Comparison of ENCODE assay signal across 1 cellular context in genomic region chr19:19820774-19821315, GRCh38.
TF ChIP-seq lines count a peak whose summit lies in the region.

No MANE protein-coding gene starts in this region.

TF ChIP-seq in GM23338, 12 proteins besides CTCF, POLR2A, EP300 and RAD21 (continued from another document):
- TF ChIP-seq, protein P1, sequence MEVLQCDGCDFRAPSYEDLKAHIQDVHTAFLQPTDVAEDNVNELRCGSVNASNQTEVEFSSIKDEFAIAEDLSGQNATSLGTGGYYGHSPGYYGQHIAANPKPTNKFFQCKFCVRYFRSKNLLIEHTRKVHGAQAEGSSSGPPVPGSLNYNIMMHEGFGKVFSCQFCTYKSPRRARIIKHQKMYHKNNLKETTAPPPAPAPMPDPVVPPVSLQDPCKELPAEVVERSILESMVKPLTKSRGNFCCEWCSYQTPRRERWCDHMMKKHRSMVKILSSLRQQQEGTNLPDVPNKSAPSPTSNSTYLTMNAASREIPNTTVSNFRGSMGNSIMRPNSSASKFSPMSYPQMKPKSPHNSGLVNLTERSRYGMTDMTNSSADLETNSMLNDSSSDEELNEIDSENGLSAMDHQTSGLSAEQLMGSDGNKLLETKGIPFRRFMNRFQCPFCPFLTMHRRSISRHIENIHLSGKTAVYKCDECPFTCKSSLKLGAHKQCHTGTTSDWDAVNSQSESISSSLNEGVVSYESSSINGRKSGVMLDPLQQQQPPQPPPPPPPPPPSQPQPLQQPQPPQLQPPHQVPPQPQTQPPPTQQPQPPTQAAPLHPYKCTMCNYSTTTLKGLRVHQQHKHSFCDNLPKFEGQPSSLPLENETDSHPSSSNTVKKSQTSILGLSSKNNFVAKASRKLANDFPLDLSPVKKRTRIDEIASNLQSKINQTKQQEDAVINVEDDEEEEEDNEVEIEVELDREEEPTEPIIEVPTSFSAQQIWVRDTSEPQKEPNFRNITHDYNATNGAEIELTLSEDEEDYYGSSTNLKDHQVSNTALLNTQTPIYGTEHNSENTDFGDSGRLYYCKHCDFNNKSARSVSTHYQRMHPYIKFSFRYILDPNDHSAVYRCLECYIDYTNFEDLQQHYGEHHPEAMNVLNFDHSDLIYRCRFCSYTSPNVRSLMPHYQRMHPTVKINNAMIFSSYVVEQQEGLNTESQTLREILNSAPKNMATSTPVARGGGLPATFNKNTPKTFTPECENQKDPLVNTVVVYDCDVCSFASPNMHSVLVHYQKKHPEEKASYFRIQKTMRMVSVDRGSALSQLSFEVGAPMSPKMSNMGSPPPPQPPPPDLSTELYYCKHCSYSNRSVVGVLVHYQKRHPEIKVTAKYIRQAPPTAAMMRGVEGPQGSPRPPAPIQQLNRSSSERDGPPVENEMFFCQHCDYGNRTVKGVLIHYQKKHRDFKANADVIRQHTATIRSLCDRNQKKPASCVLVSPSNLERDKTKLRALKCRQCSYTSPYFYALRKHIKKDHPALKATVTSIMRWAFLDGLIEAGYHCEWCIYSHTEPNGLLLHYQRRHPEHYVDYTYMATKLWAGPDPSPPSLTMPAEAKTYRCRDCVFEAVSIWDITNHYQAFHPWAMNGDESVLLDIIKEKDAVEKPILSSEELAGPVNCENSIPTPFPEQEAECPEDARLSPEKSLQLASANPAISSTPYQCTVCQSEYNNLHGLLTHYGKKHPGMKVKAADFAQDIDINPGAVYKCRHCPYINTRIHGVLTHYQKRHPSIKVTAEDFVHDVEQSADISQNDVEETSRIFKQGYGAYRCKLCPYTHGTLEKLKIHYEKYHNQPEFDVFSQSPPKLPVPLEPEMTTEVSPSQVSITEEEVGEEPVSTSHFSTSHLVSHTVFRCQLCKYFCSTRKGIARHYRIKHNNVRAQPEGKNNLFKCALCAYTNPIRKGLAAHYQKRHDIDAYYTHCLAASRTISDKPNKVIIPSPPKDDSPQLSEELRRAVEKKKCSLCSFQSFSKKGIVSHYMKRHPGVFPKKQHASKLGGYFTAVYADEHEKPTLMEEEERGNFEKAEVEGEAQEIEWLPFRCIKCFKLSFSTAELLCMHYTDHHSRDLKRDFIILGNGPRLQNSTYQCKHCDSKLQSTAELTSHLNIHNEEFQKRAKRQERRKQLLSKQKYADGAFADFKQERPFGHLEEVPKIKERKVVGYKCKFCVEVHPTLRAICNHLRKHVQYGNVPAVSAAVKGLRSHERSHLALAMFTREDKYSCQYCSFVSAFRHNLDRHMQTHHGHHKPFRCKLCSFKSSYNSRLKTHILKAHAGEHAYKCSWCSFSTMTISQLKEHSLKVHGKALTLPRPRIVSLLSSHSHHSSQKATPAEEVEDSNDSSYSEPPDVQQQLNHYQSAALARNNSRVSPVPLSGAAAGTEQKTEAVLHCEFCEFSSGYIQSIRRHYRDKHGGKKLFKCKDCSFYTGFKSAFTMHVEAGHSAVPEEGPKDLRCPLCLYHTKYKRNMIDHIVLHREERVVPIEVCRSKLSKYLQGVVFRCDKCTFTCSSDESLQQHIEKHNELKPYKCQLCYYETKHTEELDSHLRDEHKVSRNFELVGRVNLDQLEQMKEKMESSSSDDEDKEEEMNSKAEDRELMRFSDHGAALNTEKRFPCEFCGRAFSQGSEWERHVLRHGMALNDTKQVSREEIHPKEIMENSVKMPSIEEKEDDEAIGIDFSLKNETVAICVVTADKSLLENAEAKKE (CRISPR knock-in tag; IDR thresholded peaks at IDR 0.05) = no peak
